ENCODE assay signal across 23 cellular contexts in genomic region chr3:16460886-16461285, GRCh38. TPM values are rescaled to one million over a fixed set of nuclear protein-coding genes. Genes with fewer than 3 reads are reported as not detected.
DNase-seq lines count a peak whose midpoint lies in the region; ATAC-seq and TF ChIP-seq lines count a peak whose summit lies in the region.
"Had no signal": no experiment of that assay in that cellular context is flagged by ENCODE, and none has a peak within 500 bp of the region (broad histone marks: within the 10 kb centered on the region; RNA-seq: fewer than 3 reads in every experiment).

No MANE protein-coding gene starts in this region.

- no peak for TF ChIP-seq EP300 in upper lobe of left lung (IDR thresholded peaks at IDR 0.05)

- H3K27me3 Mint-ChIP-seq in CD4-positive, alpha-beta memory T cell = no peaks in the 10 kb centered on the region
- H3K27me3 Mint-ChIP-seq: activated naive CD8-positive, alpha-beta T cell treated with anti-CD3 and anti-CD28 coated beads for 36 hours; stimulated activated memory B cell treated with anti-CD40 and anti-IgM and Interleukin-4, amounts not matched to agents 10 μg/mL and 1 μg/mL and 100 μg/mL, for 72 hours had no signal

- H3K9me3 Mint-ChIP-seq in CD4-positive, alpha-beta memory T cell = no peaks in the 10 kb centered on the region
- H3K9me3 Mint-ChIP-seq: activated naive CD8-positive, alpha-beta T cell treated with anti-CD3 and anti-CD28 coated beads for 36 hours; GM23338; stimulated activated memory B cell treated with anti-CD40 and anti-IgM and Interleukin-4, amounts not matched to agents 10 μg/mL and 1 μg/mL and 100 μg/mL, for 72 hours had no signal

- H3K27me3 ChIP-seq in Karpas-422 (ENCODE audit: low read length) = no peaks in the 10 kb centered on the region
- H3K27me3 ChIP-seq in upper lobe of left lung = no peaks in the 10 kb centered on the region
- no peaks in the 10 kb centered on the region for H3K27me3 ChIP-seq in CD4-positive, alpha-beta memory T cell (ENCODE audit: insufficient read depth, low read length)

- peaks cover 96% of the 10 kb centered on the region for H3K79me2 ChIP-seq in Karpas-422 (ENCODE audit: low read length)

- intact Hi-C loops in CD4-positive, alpha-beta memory T cell (cut with micrococcal nuclease) = no loop called here

- H4K20me1 ChIP-seq in Karpas-422 (ENCODE audit: insufficient read depth, low read depth, low read length) = no peaks in the 10 kb centered on the region

- POLR2A ChIA-PET in CD4-positive, alpha-beta memory T cell (lab: Charles Lee; ENCODE audit: partially characterized antibody) = interaction anchor here (0.6 kb wide), 1 partner anchor 44 kb away, joined by 6 read pairs; no protein-coding TSS in a partner anchor

- CTCF ChIA-PET in CD4-positive, alpha-beta memory T cell (lab: Charles Lee; ENCODE audit: partially characterized antibody) = no interaction called here

- no peak for DNase-seq in Karpas-422
- DNase-seq in NCI-H146 (lab: John Stamatoyannopoulos, UW) = peak; percentile 80
- DNase-seq in NCI-H82 (lab: John Stamatoyannopoulos, UW) = peak; percentile 81
- DNase-seq in myocyte (ENCODE audit: low read depth) = peak; percentile 70
- no peak for DNase-seq in upper lobe of left lung
- no peak for DNase-seq in CD4-positive, alpha-beta memory T cell
- DNase-seq: activated CD4-positive, alpha-beta T cell treated with anti-CD3 and anti-CD28 coated beads, Interleukin-2, amount 50 U/mL, for 1 hour; activated naive CD8-positive, alpha-beta T cell treated with anti-CD3 and anti-CD28 coated beads for 36 hours; effector CD4-positive, alpha-beta T cell; left ventricle myocardium superior; NCI-H2227 treated with DMSO at 0.1 percent for 48 hours; NK-92 treated with Interleukin-12 subunit alpha and Interleukin-12 subunit beta, amount 100 ng/mL, for 24 hours; psoas muscle; stimulated activated CD4-positive, alpha-beta T cell treated with anti-CD3 and anti-CD28 coated beads, Interleukin-2, amount 100 ng/mL, for 24 hours had no signal

- no peak overlapping the region for H3K4me3 Mint-ChIP-seq in CD4-positive, alpha-beta memory T cell
- H3K4me3 Mint-ChIP-seq: activated naive CD8-positive, alpha-beta T cell treated with anti-CD3 and anti-CD28 coated beads for 36 hours; GM23338; stimulated activated memory B cell treated with anti-CD40 and anti-IgM and Interleukin-4, amounts not matched to agents 10 μg/mL and 1 μg/mL and 100 μg/mL, for 72 hours had no signal

- no peaks in the 10 kb centered on the region for H3K9me2 ChIP-seq in Karpas-422 (replicated peaks; ENCODE audit: insufficient read depth, low read length)

- H3K9me3 ChIP-seq in Karpas-422 (ENCODE audit: low read length) (no peaks in the 10 kb centered on the region), upper lobe of left lung (no peaks in the 10 kb centered on the region)
- no peaks in the 10 kb centered on the region for H3K9me3 ChIP-seq in CD4-positive, alpha-beta memory T cell (ENCODE audit: control insufficient read depth in 1 of 2, low read length in 2 of 2)
- H3K9me3 ChIP-seq: psoas muscle, thoracic aorta had no signal

- no peak for TF ChIP-seq CTCF in upper lobe of left lung (IDR thresholded peaks at IDR 0.05)

- H2AFZ ChIP-seq in Karpas-422 (ENCODE audit: low read length) = no peak overlapping the region
- H2AFZ ChIP-seq: GM23338 had no signal

- H3K4me3 ChIP-seq in Karpas-422 (ENCODE audit: low read length) = no peak overlapping the region
- H3K4me3 ChIP-seq in upper lobe of left lung = no peak overlapping the region
- H3K4me3 ChIP-seq in CD4-positive, alpha-beta memory T cell (ENCODE audit: low read length in 2 of 2) = no peak overlapping the region
- H3K4me3 ChIP-seq: GM23338, K562, psoas muscle, skin epidermis, thoracic aorta had no signal

- H3K27ac ChIP-seq in Karpas-422 (ENCODE audit: low read length) (peak overlapping the region; percentile 99), upper lobe of left lung (peak overlapping the region in 2 of 4 donors; percentile 36 to 44)
- no peak overlapping the region for H3K27ac ChIP-seq in CD4-positive, alpha-beta memory T cell (ENCODE audit: low read depth, low read length)
- H3K27ac ChIP-seq: psoas muscle, skin epidermis, thoracic aorta, VCaP had no signal

- peak overlapping the region; percentile 23 for H3K4me2 ChIP-seq in Karpas-422 (ENCODE audit: low read depth, low read length, poor library complexity, severe bottlenecking)
- H3K4me2 ChIP-seq: GM23338 had no signal

- peaks cover 8 to 33% of the 10 kb centered on the region in 2 donors for H3K36me3 Mint-ChIP-seq in CD4-positive, alpha-beta memory T cell

- H3K9ac ChIP-seq in Karpas-422 (ENCODE audit: low read length) = no peak overlapping the region

- 67 to 72% methylated on average over 4 of the region's 4 CpGs for WGBS in upper lobe of left lung, 2 donors

- H3K36me3 ChIP-seq in Karpas-422 (ENCODE audit: insufficient read depth, low read length) = peaks cover 31% of the 10 kb centered on the region
- H3K36me3 ChIP-seq in upper lobe of left lung = no peaks in the 10 kb centered on the region
- H3K36me3 ChIP-seq in CD4-positive, alpha-beta memory T cell (ENCODE audit: insufficient read depth, low read length) = no peaks in the 10 kb centered on the region
- H3K36me3 ChIP-seq: thoracic aorta had no signal

- no peak for ATAC-seq in upper lobe of left lung (ENCODE audit: low FRiP score in 2 of 2)
- ATAC-seq in GM18907 (IDR thresholded peaks at IDR 0.05; ENCODE audit: unreplicated experiment) = no peak
- ATAC-seq: GM23338; K562; left ventricle myocardium superior; Panc1; psoas muscle; stimulated activated memory B cell treated with anti-CD40 and anti-IgM and Interleukin-4, amounts not matched to agents 10 μg/mL and 1 μg/mL and 100 μg/mL, for 72 hours had no signal

- no peak for TF ChIP-seq POLR2A in upper lobe of left lung (IDR thresholded peaks at IDR 0.05)

- H3K4me1 ChIP-seq in Karpas-422 (ENCODE audit: low read length) (peaks cover 98% of the 10 kb centered on the region), upper lobe of left lung (peaks cover 4 to 31% (median 17%) of the 10 kb centered on the region in 4 donors)
- H3K4me1 ChIP-seq in CD4-positive, alpha-beta memory T cell (ENCODE audit: insufficient read depth, low read length) = peaks cover 18% of the 10 kb centered on the region

- H3K27ac Mint-ChIP-seq in CD4-positive, alpha-beta memory T cell = no peak overlapping the region
- H3K27ac Mint-ChIP-seq: activated naive CD8-positive, alpha-beta T cell treated with anti-CD3 and anti-CD28 coated beads for 36 hours; GM23338; stimulated activated memory B cell treated with anti-CD40 and anti-IgM and Interleukin-4, amounts not matched to agents 10 μg/mL and 1 μg/mL and 100 μg/mL, for 72 hours had no signal

- peaks cover 23 to 39% (median 28%) of the 10 kb centered on the region in 4 donors for H3K4me1 Mint-ChIP-seq in CD4-positive, alpha-beta memory T cell

RNA-seq across cellular contexts. Expression of gene RFTN1, which starts 52.6 kb away (rescaled TPM):
- total RNA-seq in Karpas-422 (2014; rRNA removed; shearing (Covaris generic); ENCODE audit: low replicate concordance) = 291 and 375 TPM in 2 replicates
- total RNA-seq in myocyte (57.4 and 76.0 TPM in 2 replicates), upper lobe of left lung (100 to 1,000 TPM in 2 of 6 donors, 10 to 100 TPM in 4; 62.1 to 121 (median 76.1) TPM)
- polyA plus RNA-seq in myocyte (2012) = 44.5 TPM
- 10 to 100 TPM; 47.1 to 59.7 TPM for total RNA-seq in CD4-positive, alpha-beta memory T cell
- 10 to 100 TPM; 38.3 to 57.0 TPM for polyA plus RNA-seq in CD4-positive, alpha-beta memory T cell
- total RNA-seq: HT-29 had no signal

Comparison
In these comparisons a context has a peak if more than half of its experiments do, and no peak if none do; other contexts are left out.
1. DNase-seq: peak in NCI-H146 (single experiment), NCI-H82 (single experiment) and myocyte (single experiment); none in Karpas-422 (single experiment), upper lobe of left lung (0 of 2) and CD4-positive, alpha-beta memory T cell (0 of 5).